Comparison of ENCODE assay signal across 8 cellular contexts in genomic region chr3:196207833-196208607, GRCh38. TPM values are rescaled to one million over a fixed set of nuclear protein-coding genes. Genes with fewer than 3 reads are reported as not detected.
A peak's percentile ranks its signal among the peaks of the same experiment; 100 is the strongest.
DNase-seq lines count a peak whose midpoint lies in the region; ATAC-seq and TF ChIP-seq lines count a peak whose summit lies in the region.

No MANE protein-coding gene starts in this region.

- ATAC-seq in IMR-90 (ENCODE audit: low read depth) (peak; percentile 68), naive B cell (ENCODE audit: low read depth in 2 of 2) (peak; percentile 56 to 63)

- no peaks in the 10 kb centered on the region for H3K9me3 Mint-ChIP-seq in naive B cell

- in situ Hi-C loops in ACHN (cut with HindIII; ENCODE audit: low pct_ligation_motif_present, low pct_unique_long_range_greater_than_20kb, low sequenced_read_pairs) (no loop called here), IMR-90 (cut with MboI; ENCODE audit: low sequenced_read_pairs) (no loop called here)

- H2BK5ac ChIP-seq in IMR-90 (ENCODE audit: low read depth, low read length, poor library complexity, severe bottlenecking): no peak overlapping the region

- no peak overlapping the region; the same call in 1 of the 2 replicates for H3K18ac ChIP-seq in IMR-90 (ENCODE audit: low read depth, low read length)

- no peaks in the 10 kb centered on the region for H4K20me1 ChIP-seq in IMR-90 (ENCODE audit: insufficient read depth, low read length)

- H2BK120ac ChIP-seq in IMR-90 (ENCODE audit: low read depth, low read length): no peak overlapping the region

- POLR2A ChIA-PET in IMR-90 (lab: Charles Lee; ENCODE audit: unreplicated experiment): no interaction called here

- H3K36me3 ChIP-seq in IMR-90 (ENCODE audit: control insufficient read depth, insufficient read depth, low read length) (no peaks in the 10 kb centered on the region), ectodermal cell (ENCODE audit: control insufficient read depth, insufficient read depth, low read length) (no peaks in the 10 kb centered on the region), thymus (ENCODE audit: control insufficient read depth, insufficient read depth) (no peaks in the 10 kb centered on the region)

- no peak for TF ChIP-seq CTCF in IMR-90 (conservative IDR thresholded peaks at IDR 0.05; ENCODE audit: low read depth, low read length)

- no peak overlapping the region for H2AK5ac ChIP-seq in IMR-90 (ENCODE audit: low read depth, low read length)

- no peak overlapping the region for H3K23ac ChIP-seq in IMR-90 (ENCODE audit: low read depth, low read length)

- H2BK15ac ChIP-seq in IMR-90 (ENCODE audit: low read depth, low read length): no peak overlapping the region

- H2AK9ac ChIP-seq in IMR-90 (replicated peaks; ENCODE audit: low read depth, low read length, poor library complexity): no peak overlapping the region

- H3K4me3 ChIP-seq in IMR-90 (ENCODE audit: insufficient read depth, low read depth, low read length): peak overlapping the region; percentile 55
- peak overlapping the region; percentile 27 for H3K4me3 ChIP-seq in ectodermal cell (ENCODE audit: insufficient read depth, low read depth, low read length)
- peak overlapping the region; percentile 40 for H3K4me3 ChIP-seq in thymus (ENCODE audit: low read length)

- H3K4me1 ChIP-seq in IMR-90 (ENCODE audit: control insufficient read depth, insufficient read depth, low read length) (peaks cover 3% of the 10 kb centered on the region; the same call in 1 of the 2 replicates), ectodermal cell (ENCODE audit: control insufficient read depth, insufficient read depth, low read length) (no peaks in the 10 kb centered on the region), thymus (ENCODE audit: control insufficient read depth, insufficient read depth, low read length) (peaks cover 3% of the 10 kb centered on the region)

- H3K79me1 ChIP-seq in IMR-90 (ENCODE audit: low read depth in 1 of 2, low read length in 2 of 2): no peaks in the 10 kb centered on the region

- H4K91ac ChIP-seq in IMR-90 (ENCODE audit: insufficient read depth, low read depth, low read length): no peak overlapping the region

- H4K8ac ChIP-seq in IMR-90 (ENCODE audit: low read depth in 2 of 2, low read length in 2 of 2): no peak overlapping the region

- no peak overlapping the region for H4K5ac ChIP-seq in IMR-90 (ENCODE audit: low read depth, low read length)

- H3K4me1 Mint-ChIP-seq in naive B cell: peaks cover 38 to 54% (median 44%) of the 10 kb centered on the region in 3 donors

- H3K27me3 Mint-ChIP-seq in naive B cell: no peaks in the 10 kb centered on the region

- H3K27me3 ChIP-seq in IMR-90 (ENCODE audit: control insufficient read depth, insufficient read depth, low read length) (peaks cover 22% of the 10 kb centered on the region), ectodermal cell (ENCODE audit: control insufficient read depth, insufficient read depth, low read length, poor library complexity, severe bottlenecking) (peaks cover 16% of the 10 kb centered on the region), thymus (ENCODE audit: control insufficient read depth, insufficient read depth) (no peaks in the 10 kb centered on the region)

- H3K36me3 Mint-ChIP-seq in naive B cell: no peaks in the 10 kb centered on the region

- H3K27ac Mint-ChIP-seq in naive B cell: peak overlapping the region in 2 of 6 donors; percentile 78 to 91

- H3K56ac ChIP-seq in IMR-90 (ENCODE audit: extremely low read depth, insufficient read depth, low read length): no peak overlapping the region

- TF ChIP-seq RAD21 in IMR-90 (IDR thresholded peaks at IDR 0.05; ENCODE audit: low read length): no peak

- intact Hi-C loops in IMR-90 (cut with micrococcal nuclease): loop anchor here (5.0 kb wide), 1 partner anchor 351 kb away; no protein-coding TSS in a partner anchor

- no peak overlapping the region; the same call in 1 of the 2 replicates for H3K14ac ChIP-seq in IMR-90 (replicated peaks; ENCODE audit: low read depth, low read length)

- H3K9me3 ChIP-seq in IMR-90 (ENCODE audit: control insufficient read depth, insufficient read depth, low read length): 0 out of 2 replicates have a peak, but pooled peaks cover 1% of the 10 kb centered on the region
- H3K9me3 ChIP-seq in ectodermal cell (ENCODE audit: control insufficient read depth, low read length): no peaks in the 10 kb centered on the region
- no peaks in the 10 kb centered on the region for H3K9me3 ChIP-seq in thymus (ENCODE audit: control insufficient read depth)

- H3K27ac ChIP-seq in IMR-90 (ENCODE audit: insufficient read depth, low read length) (no peak overlapping the region), ectodermal cell (ENCODE audit: insufficient read depth, low read depth, low read length, poor library complexity, severe bottlenecking) (no peak overlapping the region), thymus (ENCODE audit: low read depth) (no peak overlapping the region)

- dilution Hi-C loops in IMR-90 (cut with HindIII; ENCODE audit: low sequenced_read_pairs, unreplicated experiment): no loop called here

- DNase-seq in ACHN: peak; percentile 24
- no peak for DNase-seq in IMR-90
- peak; percentile 81 for DNase-seq in activated CD4-positive, alpha-beta T cell treated with anti-CD3 and anti-CD28 coated beads for 48 hours
- peak; percentile 52 for DNase-seq in naive B cell
- no peak for DNase-seq in HCEC 1CT
- no peak for DNase-seq in medulla oblongata (ENCODE audit: extremely low spot score)

- TF ChIP-seq POLR2A in IMR-90 (IDR thresholded peaks at IDR 0.05; ENCODE audit: low read depth, low read length): no peak

- no peak overlapping the region for H2BK20ac ChIP-seq in IMR-90 (ENCODE audit: low read depth, low read length)

- no peak overlapping the region for H3K9ac ChIP-seq in IMR-90 (ENCODE audit: low read depth, low read length)

- H3K4me3 Mint-ChIP-seq in naive B cell: peak overlapping the region; percentile 82 to 94 (median 86)

- H3K4ac ChIP-seq in IMR-90 (ENCODE audit: low read depth, low read length): no peak overlapping the region

- H2AFZ ChIP-seq in IMR-90 (replicated peaks; ENCODE audit: low read length, poor library complexity): peak overlapping the region; percentile 88

- no TSS peak for BruUV-seq in IMR-90 (replicated peaks; lab: Mats Ljungman, UMichigan)

- H3K4me2 ChIP-seq in IMR-90 (ENCODE audit: low read depth, low read length): peak overlapping the region; percentile 97

- no peaks in the 10 kb centered on the region; the same call in 1 of the 2 replicates for H3K9me1 ChIP-seq in IMR-90 (ENCODE audit: insufficient read depth, low read length)

- WGBS in IMR-90 (ENCODE audit: extremely low coverage in 2 of 2, insufficient read length in 1 of 2), 2 experiments: 27% methylated on average over 13 of the region's 49 CpGs; no CpG with 5 or more reads in 1 of the 2 experiments
- 41 to 47% methylated on average over 48 to 49 of the region's 49 CpGs for WGBS in ectodermal cell, 2 experiments
- WGBS in thymus: 35% methylated on average over 49 of the region's 49 CpGs

- CTCF ChIA-PET in IMR-90 (lab: Yijun Ruan, JAX): no interaction called here

TF ChIP-seq in IMR-90, 13 proteins besides CTCF, POLR2A, EP300 and RAD21 (continues in another document):
- TF ChIP-seq CHD1 (IDR thresholded peaks at IDR 0.05; ENCODE audit: low read depth, low read length): no peak
- TF ChIP-seq MXI1 (IDR thresholded peaks at IDR 0.05; ENCODE audit: borderline replicate concordance, low read depth, low read length): no peak
- TF ChIP-seq CEBPB (IDR thresholded peaks at IDR 0.05; ENCODE audit: low read depth, low read length): no peak
- TF ChIP-seq FOS (IDR thresholded peaks at IDR 0.05; ENCODE audit: low read depth, low read length): no peak
- no peak for TF ChIP-seq USF2 (IDR thresholded peaks at IDR 0.05; ENCODE audit: low read depth, low read length)
- TF ChIP-seq SMC3 (IDR thresholded peaks at IDR 0.05; ENCODE audit: low read depth, low read length): no peak
- no peak for TF ChIP-seq NFE2L2 (IDR thresholded peaks at IDR 0.05; ENCODE audit: low read depth, low read length)
- no peak for TF ChIP-seq MAFK (IDR thresholded peaks at IDR 0.05; ENCODE audit: low read depth, low read length)
- no peak for TF ChIP-seq ELK1 (IDR thresholded peaks at IDR 0.05; ENCODE audit: borderline replicate concordance, low read depth, low read length)

RNA-seq across cellular contexts. Expression of gene ZDHHC19, which starts 3.2 kb away (rescaled TPM):
- total RNA-seq in IMR-90 (2012; rRNA removed): not detected in 2 replicates
- polyA plus RNA-seq in IMR-90 (2012; rRNA removed) (0.09 TPM in 1 of 2 replicates, not detected in the other), naive B cell (ENCODE audit: low read depth in 6 of 6) (10 to 100 TPM in 5 of 6 donors, 1 to 10 TPM in 1; 4.7 to 39.3 (median 13.1) TPM), thymus (0.68 TPM)
- not detected in 2 replicates for polyA plus RNA-seq in IMR-90 (2012; cell fraction: cytosol; rRNA removed)
- polyA plus RNA-seq in IMR-90 (2012; cell fraction: nucleus; rRNA removed; ENCODE audit: low replicate concordance): 0.07 and 0.28 TPM in 2 replicates
- 0.98 TPM for polyA plus RNA-seq in ectodermal cell (2013, experiment 1 of 4)
- 0.37 TPM for polyA plus RNA-seq in ectodermal cell (2013, experiment 2 of 4)
- not detected for polyA plus RNA-seq in ectodermal cell (2013, experiment 3 of 4)
- 0.65 TPM for polyA plus RNA-seq in ectodermal cell (2013, experiment 4 of 4)

RNA-seq across cellular contexts. Expression of gene SLC51A, which starts 8.3 kb away (rescaled TPM):
- total RNA-seq in IMR-90 (2012; rRNA removed): not detected in 2 replicates
- polyA plus RNA-seq in IMR-90 (2012; rRNA removed): not detected in 2 replicates
- not detected in 2 replicates for polyA plus RNA-seq in IMR-90 (2012; cell fraction: cytosol; rRNA removed)
- not detected in 2 replicates for polyA plus RNA-seq in IMR-90 (2012; cell fraction: nucleus; rRNA removed; ENCODE audit: low replicate concordance)
- not detected for polyA plus RNA-seq in ectodermal cell (2013, experiment 1 of 4)
- polyA plus RNA-seq in ectodermal cell (2013, experiment 2 of 4): 0.53 TPM
- polyA plus RNA-seq in ectodermal cell (2013, experiment 3 of 4): not detected
- 0.49 TPM for polyA plus RNA-seq in ectodermal cell (2013, experiment 4 of 4)
- 1 to 10 TPM in 1 of 6 donors, under 1 TPM in 1, not detected in 4; 0.78 to 1.4 TPM for polyA plus RNA-seq in naive B cell (ENCODE audit: low read depth in 6 of 6)
- 2.1 TPM for polyA plus RNA-seq in thymus

Comparison
In these comparisons a context has a peak if more than half of its experiments do, and no peak if none do; other contexts are left out.
1. DNase-seq: peak in ACHN (single experiment), activated CD4-positive, alpha-beta T cell treated with anti-CD3 and anti-CD28 coated beads for 48 hours (single experiment) and naive B cell (single experiment); none in IMR-90 (single experiment), HCEC 1CT (single experiment) and medulla oblongata (single experiment).
2. Peak in every context shown above with its lines, with median percentiles within 50 percentile points of each other: H3K4me3 ChIP-seq.